8 cellular contexts compared by ENCODE assay signal in genomic region chr21:26717146-26717739, GRCh38.
DNase-seq lines count a peak whose midpoint lies in the region; ATAC-seq, FAIRE-seq and TF ChIP-seq lines count a peak whose summit lies in the region.

No MANE protein-coding gene starts in this region.

- no peaks in the 10 kb centered on the region for H4K20me1 ChIP-seq in astrocyte (ENCODE audit: insufficient read depth, low read length)

- H3K4me3 ChIP-seq in LNCaP clone FGC (ENCODE audit: low read depth, low read length) = no peak overlapping the region
- H3K4me3 ChIP-seq in astrocyte (ENCODE audit: insufficient read depth, low read depth, low read length) = no peak overlapping the region
- H3K4me3 ChIP-seq in lung = no peak overlapping the region
- no peak overlapping the region for H3K4me3 ChIP-seq in mesendoderm (ENCODE audit: low read length)
- no peak overlapping the region for H3K4me3 ChIP-seq in effector memory CD4-positive, alpha-beta T cell (ENCODE audit: insufficient read depth, low read depth, low read length, poor library complexity, severe bottlenecking)

- H3K27ac ChIP-seq in astrocyte (ENCODE audit: low read depth, low read length) (no peak overlapping the region), lung (ENCODE audit: low read depth in 1 of 2, low read length in 1 of 2) (no peak overlapping the region), mesendoderm (ENCODE audit: low read depth, low read length) (no peak overlapping the region)
- H3K27ac ChIP-seq in effector memory CD4-positive, alpha-beta T cell (ENCODE audit: insufficient read depth, low read length, poor library complexity, severe bottlenecking) = no peak overlapping the region

- no peak overlapping the region for H3K23ac ChIP-seq in mesendoderm (ENCODE audit: low read length)

- FAIRE-seq in astrocyte (lab: Jason Lieb, UNC) = no peak

- H4K5ac ChIP-seq in mesendoderm (ENCODE audit: low read length) = no peak overlapping the region

- H3K36me3 Mint-ChIP-seq in astrocyte (ENCODE audit: low read depth, unreplicated experiment) = no peaks in the 10 kb centered on the region

- no peaks in the 10 kb centered on the region for H3K79me1 ChIP-seq in mesendoderm (ENCODE audit: low read length)

- peak; percentile 35; the same call in 1 of the 2 replicates for TF ChIP-seq CTCF in LNCaP clone FGC (IDR thresholded peaks at IDR 0.05; ENCODE audit: control insufficient read depth, extremely low read depth, insufficient read depth)
- TF ChIP-seq CTCF in astrocyte (IDR thresholded peaks at IDR 0.05; ENCODE audit: insufficient read depth, low read depth, low read length) = peak; percentile 53
- peak; percentile 16 for TF ChIP-seq CTCF in lung (IDR thresholded peaks at IDR 0.05; ENCODE audit: control extremely low read depth, extremely low read depth)

- H3K27me3 ChIP-seq in astrocyte (ENCODE audit: insufficient read depth, low read length) (no peaks in the 10 kb centered on the region), lung (ENCODE audit: control insufficient read depth, insufficient read depth) (no peaks in the 10 kb centered on the region), mesendoderm (ENCODE audit: insufficient read depth, low read length, poor library complexity) (no peaks in the 10 kb centered on the region)
- no peaks in the 10 kb centered on the region for H3K27me3 ChIP-seq in effector memory CD4-positive, alpha-beta T cell (replicated peaks; ENCODE audit: control insufficient read depth, insufficient read depth, low read length, poor library complexity, severe bottlenecking)

- H3K4me3 Mint-ChIP-seq in astrocyte (ENCODE audit: unreplicated experiment) = no peak overlapping the region

- H3K9ac ChIP-seq in astrocyte (ENCODE audit: low read length) (no peak overlapping the region), mesendoderm (ENCODE audit: low read length) (no peak overlapping the region)

- H2BK5ac ChIP-seq in mesendoderm (ENCODE audit: low read length) = no peak overlapping the region

- no peak overlapping the region for H3K4me2 ChIP-seq in astrocyte (ENCODE audit: low read length)
- H3K4me2 ChIP-seq in mesendoderm (ENCODE audit: low read length) = no peak overlapping the region

- H3K27me3 Mint-ChIP-seq in astrocyte (ENCODE audit: low read depth, unreplicated experiment) = peaks cover 2% of the 10 kb centered on the region

- H2BK120ac ChIP-seq in mesendoderm (ENCODE audit: low read depth, low read length) = no peak overlapping the region

- H3K9me3 Mint-ChIP-seq in astrocyte (ENCODE audit: unreplicated experiment) = no peaks in the 10 kb centered on the region

- H3K56ac ChIP-seq in mesendoderm (ENCODE audit: low read length) = no peak overlapping the region

- H2AK5ac ChIP-seq in mesendoderm (ENCODE audit: low read length) = no peak overlapping the region

- H4K8ac ChIP-seq in mesendoderm (ENCODE audit: low read depth, low read length) = no peak overlapping the region

- no peak overlapping the region for H3K18ac ChIP-seq in mesendoderm (ENCODE audit: low read length)

- ATAC-seq in lung (ENCODE audit: insufficient read depth, low FRiP score) = no peak
- ATAC-seq in activated CD4-positive, CD25-positive, alpha-beta regulatory T cell treated with anti-CD3 and anti-CD28 coated beads, Interleukin-2, amount 50 U/mL, for 24 hours = no peak

- DNase-seq in COR-L47 (lab: John Stamatoyannopoulos, UW) = peak; percentile 8
- no peak for DNase-seq in LNCaP clone FGC (ENCODE audit: low read depth)
- no peak for DNase-seq in astrocyte (ENCODE audit: low read depth)
- no peak for DNase-seq in lung (ENCODE audit: low spot score)
- DNase-seq in effector CD8-positive, alpha-beta T cell (lab: John Stamatoyannopoulos, UW) = no peak
- DNase-seq in mesendoderm = no peak
- DNase-seq in effector memory CD4-positive, alpha-beta T cell = no peak

- H3K9me3 ChIP-seq in astrocyte (ENCODE audit: insufficient read depth, low read depth, low read length) = no peaks in the 10 kb centered on the region
- H3K9me3 ChIP-seq in lung (ENCODE audit: control insufficient read depth in 2 of 2, insufficient read depth in 1 of 2, low read length in 1 of 2) = no peaks in the 10 kb centered on the region
- H3K9me3 ChIP-seq in effector memory CD4-positive, alpha-beta T cell (ENCODE audit: control insufficient read depth, low read length) = no peaks in the 10 kb centered on the region

- H3K4ac ChIP-seq in mesendoderm (ENCODE audit: low read depth, low read length) = no peak overlapping the region

- no peaks in the 10 kb centered on the region for H3K36me3 ChIP-seq in astrocyte (ENCODE audit: insufficient read depth, low read length)
- H3K36me3 ChIP-seq in lung (ENCODE audit: control insufficient read depth in 2 of 2, insufficient read depth in 2 of 2, low read length in 2 of 2) = no peaks in the 10 kb centered on the region
- no peaks in the 10 kb centered on the region for H3K36me3 ChIP-seq in mesendoderm (ENCODE audit: control insufficient read depth, insufficient read depth, low read length)
- no peaks in the 10 kb centered on the region for H3K36me3 ChIP-seq in effector memory CD4-positive, alpha-beta T cell (ENCODE audit: control insufficient read depth, insufficient read depth, low read length)

- 27 to 39% methylated on average over 5 of the region's 5 CpGs for WGBS in lung, 2 donors
- WGBS in mesendoderm (ENCODE audit: extremely low coverage, insufficient coverage, low lambda C conversion rate) = no CpG with 5 or more reads among the region's 5 CpGs

- H3K4me1 Mint-ChIP-seq in astrocyte (ENCODE audit: low read depth, unreplicated experiment) = no peaks in the 10 kb centered on the region

- no peaks in the 10 kb centered on the region for H3K4me1 ChIP-seq in astrocyte (ENCODE audit: insufficient read depth, low read length)
- no peaks in the 10 kb centered on the region for H3K4me1 ChIP-seq in lung (ENCODE audit: control insufficient read depth in 2 of 2, insufficient read depth in 2 of 2, low read length in 2 of 2)
- H3K4me1 ChIP-seq in mesendoderm (ENCODE audit: control insufficient read depth, low read depth, low read length) = peaks cover 6% of the 10 kb centered on the region
- no peaks in the 10 kb centered on the region for H3K4me1 ChIP-seq in effector memory CD4-positive, alpha-beta T cell (ENCODE audit: control insufficient read depth, insufficient read depth, low read length, poor library complexity, severe bottlenecking)

- no peak overlapping the region for H2BK15ac ChIP-seq in mesendoderm (replicated peaks; ENCODE audit: low read depth)

- no peak overlapping the region for H2AFZ ChIP-seq in astrocyte (ENCODE audit: low read depth, low read length)

- H3K79me2 ChIP-seq in astrocyte (ENCODE audit: insufficient read depth, low read length) (no peaks in the 10 kb centered on the region), mesendoderm (ENCODE audit: control insufficient read depth, insufficient read depth, low read length) (no peaks in the 10 kb centered on the region)

- no peak overlapping the region for H3K27ac Mint-ChIP-seq in astrocyte (ENCODE audit: unreplicated experiment)
